28 cellular contexts compared by ENCODE assay signal in the genomic region with DNA sequence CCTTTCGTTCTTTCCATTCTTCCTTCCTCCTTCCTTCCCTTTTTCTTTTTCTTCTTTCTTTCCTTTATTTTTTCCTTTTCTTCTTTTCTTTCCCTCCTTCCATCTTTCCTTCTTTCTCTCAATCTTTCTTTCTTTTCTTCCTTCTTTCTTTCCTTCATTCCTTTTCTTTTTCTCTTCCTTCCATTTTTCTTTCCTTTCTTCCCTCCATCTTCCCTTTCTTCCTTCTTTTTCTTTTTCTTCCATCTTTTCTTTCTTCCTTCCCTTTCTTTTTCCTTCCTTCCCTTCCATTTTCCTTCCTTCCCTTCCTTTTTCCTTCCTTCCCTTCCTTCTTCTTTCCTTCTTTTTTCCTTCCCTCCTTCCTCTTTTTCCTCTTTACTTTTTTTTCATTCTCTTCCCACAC.
"Had no signal": no experiment of that assay in that cellular context is flagged by ENCODE, and none has a peak within 500 bp of the region (broad histone marks: within the 10 kb centered on the region; RNA-seq: fewer than 3 reads in every experiment).

No MANE protein-coding gene starts in this region.

- H3K4me3 Mint-ChIP-seq: natural killer cell treated with Interleukin-12 subunit alpha and Interleukin-12 subunit beta and Interleukin-15 and Interleukin-18, amount 100 ng/mL, for 72 hours; neural progenitor cell; stimulated activated effector memory CD8-positive, alpha-beta T cell treated with anti-CD3 and anti-CD28 coated beads, Interleukin-12 subunit alpha, Interleukin-12 subunit beta, amount 100 ng/mL, for 72 hours; stimulated activated naive B cell treated with anti-CD40 and anti-IgM and Interleukin-4, amounts not matched to agents 10 μg/mL and 1 μg/mL and 100 μg/mL, for 72 hours; stimulated activated naive CD8-positive, alpha-beta T cell treated with anti-CD3 and anti-CD28 coated beads, Interleukin-15, Interleukin-2, amounts not matched to agents 100 ng/mL and 50 ng/mL, for 24 hours had no signal

- DNase-seq: occipital lobe; ovary; posterior cingulate gyrus; psoas muscle; right cardiac atrium; right lobe of liver; sigmoid colon; small intestine; stimulated activated CD4-positive, alpha-beta T cell treated with anti-CD3 and anti-CD28 coated beads, Interleukin-15, amount 100 ng/mL, for 24 hours; stimulated activated CD4-positive, alpha-beta T cell treated with anti-CD3 and anti-CD28 coated beads, Interleukin-2, amount 100 ng/mL, for 24 hours; stimulated activated CD4-positive, alpha-beta T cell treated with anti-CD3 and anti-CD28 coated beads, Interleukin-2, amount 100 ng/mL, for 48 hours; stimulated activated CD4-positive, alpha-beta T cell treated with anti-CD3 and anti-CD28 coated beads, Interleukin-4, amount 100 ng/mL, for 24 hours; stimulated activated naive B cell treated with anti-CD40 and anti-IgM and Interleukin-4, amounts not matched to agents 10 μg/mL and 1 μg/mL and 100 μg/mL, for 72 hours; stimulated activated naive CD4-positive, alpha-beta T cell treated with Interleukin-2 at 50 U/mL for 16 hours; stomach; thyroid gland; trophoblast cell; upper lobe of left lung had no signal

- H3K27me3 ChIP-seq: neural progenitor cell, ovary, right lobe of liver, sigmoid colon, stomach, thyroid gland, tibial nerve, upper lobe of left lung, vagina had no signal

- H3K36me3 ChIP-seq: neural progenitor cell, ovary, right lobe of liver, sigmoid colon, stomach, thoracic aorta, thyroid gland, tibial nerve, upper lobe of left lung, vagina had no signal

- H3K4me1 ChIP-seq: neural progenitor cell, parathyroid adenoma, psoas muscle, right lobe of liver, sigmoid colon, stomach, thyroid gland, upper lobe of left lung, vagina had no signal

- ATAC-seq: natural killer cell treated with Interleukin-12 subunit alpha and Interleukin-12 subunit beta and Interleukin-15 and Interleukin-18, amount 100 ng/mL, for 72 hours; psoas muscle; right cardiac atrium; right lobe of liver; stimulated activated effector memory CD8-positive, alpha-beta T cell treated with anti-CD3 and anti-CD28 coated beads, Interleukin-12 subunit alpha, Interleukin-12 subunit beta, amount 100 ng/mL, for 72 hours; stimulated activated naive B cell treated with anti-CD40 and anti-IgM and Interleukin-4, amounts not matched to agents 10 μg/mL and 1 μg/mL and 100 μg/mL, for 72 hours had no signal

- H3K79me2 ChIP-seq: parathyroid adenoma had no signal

- H3K9me3 ChIP-seq: ovary, psoas muscle, right lobe of liver, sigmoid colon, thoracic aorta, thyroid gland, tibial nerve, upper lobe of left lung, vagina had no signal

- H3K36me3 Mint-ChIP-seq: natural killer cell treated with Interleukin-12 subunit alpha and Interleukin-12 subunit beta and Interleukin-15 and Interleukin-18, amount 100 ng/mL, for 72 hours; neural progenitor cell; stimulated activated effector memory CD8-positive, alpha-beta T cell treated with anti-CD3 and anti-CD28 coated beads, Interleukin-12 subunit alpha, Interleukin-12 subunit beta, amount 100 ng/mL, for 72 hours had no signal

- H3K27ac ChIP-seq: neural progenitor cell, ovary, parathyroid adenoma, psoas muscle, right lobe of liver, sigmoid colon, stomach, thoracic aorta, thyroid gland, tibial nerve, upper lobe of left lung, vagina had no signal

- H3K4me2 ChIP-seq: neural progenitor cell had no signal

- H2AFZ ChIP-seq: neural progenitor cell, parathyroid adenoma had no signal

- H3K27ac Mint-ChIP-seq: natural killer cell treated with Interleukin-12 subunit alpha and Interleukin-12 subunit beta and Interleukin-15 and Interleukin-18, amount 100 ng/mL, for 72 hours; neural progenitor cell; progenitor cell of endocrine pancreas; stimulated activated effector memory CD8-positive, alpha-beta T cell treated with anti-CD3 and anti-CD28 coated beads, Interleukin-12 subunit alpha, Interleukin-12 subunit beta, amount 100 ng/mL, for 72 hours; stimulated activated naive B cell treated with anti-CD40 and anti-IgM and Interleukin-4, amounts not matched to agents 10 μg/mL and 1 μg/mL and 100 μg/mL, for 72 hours; stimulated activated naive CD8-positive, alpha-beta T cell treated with anti-CD3 and anti-CD28 coated beads, Interleukin-15, Interleukin-2, amounts not matched to agents 100 ng/mL and 50 ng/mL, for 24 hours had no signal

- H3K4me3 ChIP-seq: neural progenitor cell, ovary, psoas muscle, right lobe of liver, sigmoid colon, stomach, thoracic aorta, thyroid gland, tibial nerve, upper lobe of left lung, vagina had no signal

- H3K9me3 Mint-ChIP-seq: stimulated activated effector memory CD8-positive, alpha-beta T cell treated with anti-CD3 and anti-CD28 coated beads, Interleukin-12 subunit alpha, Interleukin-12 subunit beta, amount 100 ng/mL, for 72 hours had no signal

- FAIRE-seq: small intestine, urothelium cell line had no signal

- H3K4me1 Mint-ChIP-seq: stimulated activated effector memory CD8-positive, alpha-beta T cell treated with anti-CD3 and anti-CD28 coated beads, Interleukin-12 subunit alpha, Interleukin-12 subunit beta, amount 100 ng/mL, for 72 hours had no signal

- H3K9ac ChIP-seq: neural progenitor cell, parathyroid adenoma had no signal
